8 cellular contexts compared by ENCODE assay signal in genomic region chr6:30719356-30719755, GRCh38. TPM values are rescaled to one million over a fixed set of nuclear protein-coding genes. Genes with fewer than 3 reads are reported as not detected.
DNase-seq lines count a peak whose midpoint lies in the region; ATAC-seq, FAIRE-seq and TF ChIP-seq lines count a peak whose summit lies in the region.

No MANE protein-coding gene starts in this region.

- H3K27me3 ChIP-seq in H1 (replicated peaks in 1 of 4; ENCODE audit: control insufficient read depth in 3 of 4, extremely low read depth in 1 of 4, insufficient read depth in 3 of 4, low read length in 3 of 4), result no peaks in the 10 kb centered on the region
- no peaks in the 10 kb centered on the region for H3K27me3 ChIP-seq in ovary

- no peak overlapping the region for H3K14ac ChIP-seq in H1 (ENCODE audit: insufficient read length)

- 8% methylated on average over 8 of the region's 8 CpGs; no CpG with 5 or more reads in 1 of the 2 experiments for WGBS in H1 (ENCODE audit: extremely low coverage in 1 of 2, insufficient coverage in 1 of 2, insufficient read length in 1 of 2, insufficient replicate concordance in 2 of 2, low coverage in 1 of 2, low lambda C conversion rate in 2 of 2, missing lambda C conversion rate in 1 of 2), 2 experiments
- whole genome bisulfite sequencing in ovary, 3 donors, result 17 to 18% (median 17%) methylated on average over 8 of the region's 8 CpGs

- no peak overlapping the region for H3K23ac ChIP-seq in H1 (ENCODE audit: insufficient read length)

- DNase-seq in DMS79 (lab: John Stamatoyannopoulos, UW) (peak; percentile 63), NCI-H69 (lab: John Stamatoyannopoulos, UW) (peak; percentile 63), H1 (ENCODE audit: low read depth in 1 of 2, low spot score in 2 of 2) (no peak), ovary (no peak), islet precursor cell (no peak), epidermal melanocyte (ENCODE audit: insufficient read length, low spot score) (no peak)

- no peak overlapping the region for H2BK20ac ChIP-seq in H1 (ENCODE audit: low read length)

- H3K27ac ChIP-seq in H1 (ENCODE audit: low read depth, low read length), result peak overlapping the region; percentile 81
- peak overlapping the region; percentile 66 to 73 for H3K27ac ChIP-seq in ovary

- no peak for TF ChIP-seq EP300 in H1 (IDR thresholded peaks at IDR 0.05; ENCODE audit: borderline replicate concordance in 1 of 2, low read depth in 2 of 2, low read length in 2 of 2)
- TF ChIP-seq EP300 in ovary (IDR thresholded peaks at IDR 0.05), result no peak

- peak overlapping the region; percentile 97 for H4K91ac ChIP-seq in H1 (replicated peaks; ENCODE audit: insufficient read length, low read length)

- H2AK5ac ChIP-seq in H1 (ENCODE audit: low read depth, low read length), result no peak overlapping the region

- H3K4me3 ChIP-seq in H1 (ENCODE audit: extremely low read depth in 1 of 4, insufficient read depth in 2 of 4, low read depth in 3 of 4, low read length in 4 of 4) (peak overlapping the region; percentile 96 to 100 (median 96)), ovary (peak overlapping the region; percentile 39)

- CTCF ChIA-PET in H1 (lab: Charles Lee; ENCODE audit: partially characterized antibody), result interaction anchor here (1.4 to 8.2 kb wide), 7 partner anchors 13 to 368 kb away, joined by 3 to 61 read pairs (median 6); no protein-coding TSS in a partner anchor

- no peak overlapping the region for H4K8ac ChIP-seq in H1 (ENCODE audit: extremely low read depth, insufficient read depth, low read length)

- H2BK5ac ChIP-seq in H1 (ENCODE audit: low read depth, low read length), result peak overlapping the region; percentile 69

- POLR2A ChIA-PET in H1 (lab: Charles Lee; ENCODE audit: partially characterized antibody), result interaction anchor here (0.6 to 35.9 kb wide), 14 partner anchors 8 to 368 kb away, joined by 3 to 732 read pairs (median 4); partner anchors contain the start of genes DDR1, DHX16, FLOT1 and IER3

- H2BK15ac ChIP-seq in H1 (ENCODE audit: low read length), result no peak overlapping the region

- peaks cover 13% of the 10 kb centered on the region for H3K23me2 ChIP-seq in H1 (ENCODE audit: low read depth, low read length)

- TF ChIP-seq POLR2A in H1 (IDR thresholded peaks at IDR 0.05; ENCODE audit: control extremely low read depth in 1 of 2, low read depth in 2 of 2, low read length in 2 of 2), result no peak; a peak in 1 of 3 replicates
- no peak for TF ChIP-seq POLR2A in ovary (IDR thresholded peaks at IDR 0.05)

- H3K9me3 ChIP-seq in H1 (ENCODE audit: insufficient read depth in 2 of 2, low read depth in 1 of 2, low read length in 1 of 2) (no peaks in the 10 kb centered on the region), ovary (no peaks in the 10 kb centered on the region)

- no peak overlapping the region for H2BK12ac ChIP-seq in H1 (ENCODE audit: low read depth, low read length)

- H3K79me2 ChIP-seq in H1 (ENCODE audit: control insufficient read depth in 1 of 2, insufficient read depth in 2 of 2, low read length in 2 of 2), result peaks cover 6 to 52% of the 10 kb centered on the region in 2 experiments

- TF ChIP-seq RAD21 in H1 (IDR thresholded peaks at IDR 0.05 in 1 of 2, conservative IDR thresholded peaks at IDR 0.05 in 1 of 2; ENCODE audit: low read depth in 2 of 2, low read length in 2 of 2), result no peak

- peaks cover 3% of the 10 kb centered on the region; the same call in 1 of the 2 replicates for H3K79me1 ChIP-seq in H1 (ENCODE audit: low read depth, low read length)

- no peak overlapping the region for H2AFZ ChIP-seq in H1 (ENCODE audit: low read length)

- intact Hi-C loops in ovary (cut with DNase I), result no loop called here

- peak overlapping the region; percentile 20 for H2BK120ac ChIP-seq in H1 (replicated peaks; ENCODE audit: low read depth, low read length)

- peaks cover 6 to 15% of the 10 kb centered on the region in 2 experiments for H4K20me1 ChIP-seq in H1 (replicated peaks in 1 of 2; ENCODE audit: control insufficient read depth in 1 of 2, insufficient read depth in 2 of 2, low read length in 2 of 2)

- H3K9ac ChIP-seq in H1 (replicated peaks in 1 of 4; ENCODE audit: extremely low read depth in 1 of 4, low read depth in 3 of 4, low read length in 3 of 4), result peak overlapping the region; percentile 90 to 97 (median 94)

- H3K36me3 ChIP-seq in H1 (ENCODE audit: control insufficient read depth in 2 of 4, insufficient read depth in 4 of 4, low read length in 3 of 4) (peaks cover 17 to 32% (median 24%) of the 10 kb centered on the region in 4 experiments), ovary (no peaks in the 10 kb centered on the region)

- peak overlapping the region; percentile 78 for H4K5ac ChIP-seq in H1 (ENCODE audit: insufficient read length, low read depth, low read length)

- TF ChIP-seq CTCF in H1 (IDR thresholded peaks at IDR 0.05; ENCODE audit: control extremely low read depth in 1 of 3, insufficient read depth in 1 of 3, low read depth in 1 of 3, low read length in 3 of 3) (no peak), ovary (IDR thresholded peaks at IDR 0.05) (no peak)

- H3K4me2 ChIP-seq in H1 (ENCODE audit: insufficient read depth in 1 of 2, low read depth in 2 of 2, low read length in 2 of 2), result peak overlapping the region; percentile 81 to 84

- FAIRE-seq in H1 (lab: Jason Lieb, UNC), result no peak

- H3K4me1 ChIP-seq in H1 (replicated peaks in 1 of 4; ENCODE audit: control insufficient read depth in 3 of 4, insufficient read depth in 4 of 4, low read length in 3 of 4) (peaks cover 0 to 4% (median 1%) of the 10 kb centered on the region in 4 experiments; a peak in 6 of 7 replicates), ovary (ENCODE audit: insufficient read depth) (peaks cover 2% of the 10 kb centered on the region)

- H3K18ac ChIP-seq in H1 (ENCODE audit: extremely low read depth, low read length), result peak overlapping the region; percentile 60; the same call in 1 of the 2 replicates

- no peak overlapping the region for H3K4ac ChIP-seq in H1 (replicated peaks; ENCODE audit: insufficient read length, low read depth, low read length)

- ATAC-seq in GM21737 (IDR thresholded peaks at IDR 0.05; ENCODE audit: unreplicated experiment), result no peak
- ATAC-seq in GM19455 (IDR thresholded peaks at IDR 0.05; ENCODE audit: unreplicated experiment), result no peak

- peak overlapping the region; percentile 66 for H3K56ac ChIP-seq in H1 (replicated peaks; ENCODE audit: insufficient read length, low read depth, low read length)

RNA-seq across cellular contexts. Expression of gene TUBB, which starts 0.8 kb away (rescaled TPM):
- total RNA-seq in H1 (2021; fragmentation: NEBNext Ultra II Directional; extraction: Animal tissue kit (Norgen Biotek cat#: 25700)), result 1,880 and 1,905 TPM in 2 replicates
- polyA plus RNA-seq in H1 (2011; rRNA removed) (2,449 and 3,022 TPM in 2 replicates), ovary (100 to 1,000 TPM; 370 to 772 TPM)
- 2,499 TPM for polyA plus RNA-seq in H1 (2011; cell fraction: cytosol; rRNA removed)
- 1,900 TPM for polyA plus RNA-seq in H1 (2011; cell fraction: nucleus; rRNA removed)
- polyA plus RNA-seq in H1 (2012, experiment 1 of 2), result 1,911 to 2,255 TPM (median 2,177 TPM) in 4 replicates
- 2,703 TPM for polyA plus RNA-seq in H1 (2012, experiment 2 of 2)
- 1,525 TPM for polyA plus RNA-seq in H1 (2013, experiment 1 of 2)
- polyA plus RNA-seq in H1 (2013, experiment 2 of 2), result 1,520 TPM
- polyA minus RNA-seq in H1 (2011; rRNA and poly(A)+ RNA removed), result 3,133 and 3,204 TPM in 2 replicates
- 961 TPM for polyA minus RNA-seq in H1 (2011; cell fraction: cytosol; rRNA and poly(A)+ RNA removed)
- 586 TPM for polyA minus RNA-seq in H1 (2011; cell fraction: nucleus; rRNA and poly(A)+ RNA removed)
- total RNA-seq in ovary, result 100 to 1,000 TPM; 242 to 697 (median 630) TPM

RNA-seq across cellular contexts. Expression of gene MDC1, which starts 2.3 kb away (rescaled TPM):
- total RNA-seq in H1 (2021; fragmentation: NEBNext Ultra II Directional; extraction: Animal tissue kit (Norgen Biotek cat#: 25700)), result 68.0 and 81.1 TPM in 2 replicates
- polyA plus RNA-seq in H1 (2011; rRNA removed), result 29.9 and 40.9 TPM in 2 replicates
- 19.5 TPM for polyA plus RNA-seq in H1 (2011; cell fraction: cytosol; rRNA removed)
- 95.4 TPM for polyA plus RNA-seq in H1 (2011; cell fraction: nucleus; rRNA removed)
- 49.3 to 109 TPM (median 73.8 TPM) in 4 replicates for polyA plus RNA-seq in H1 (2012, experiment 1 of 2)
- polyA plus RNA-seq in H1 (2012, experiment 2 of 2), result 21.4 TPM
- polyA plus RNA-seq in H1 (2013, experiment 1 of 2), result 40.3 TPM
- polyA plus RNA-seq in H1 (2013, experiment 2 of 2), result 37.3 TPM
- polyA minus RNA-seq in H1 (2011; rRNA and poly(A)+ RNA removed), result 37.3 and 50.7 TPM in 2 replicates
- 23.5 TPM for polyA minus RNA-seq in H1 (2011; cell fraction: cytosol; rRNA and poly(A)+ RNA removed)
- polyA minus RNA-seq in H1 (2011; cell fraction: nucleus; rRNA and poly(A)+ RNA removed), result 20.3 TPM
- total RNA-seq in ovary, result 10 to 100 TPM; 13.1 to 62.5 (median 43.9) TPM
- polyA plus RNA-seq in ovary, result 10 to 100 TPM; 20.1 to 39.0 TPM

RNA-seq across cellular contexts. Expression of gene FLOT1, which starts 23.1 kb away (rescaled TPM):
- total RNA-seq in H1 (2021; fragmentation: NEBNext Ultra II Directional; extraction: Animal tissue kit (Norgen Biotek cat#: 25700)), result 85.4 and 87.5 TPM in 2 replicates
- polyA plus RNA-seq in H1 (2011; rRNA removed) (88.1 and 103 TPM in 2 replicates), ovary (100 to 1,000 TPM; 124 to 180 TPM)
- polyA plus RNA-seq in H1 (2011; cell fraction: cytosol; rRNA removed), result 116 TPM
- polyA plus RNA-seq in H1 (2011; cell fraction: nucleus; rRNA removed), result 132 TPM
- 75.8 to 101 TPM (median 94.5 TPM) in 4 replicates for polyA plus RNA-seq in H1 (2012, experiment 1 of 2)
- polyA plus RNA-seq in H1 (2012, experiment 2 of 2), result 90.1 TPM
- 81.8 TPM for polyA plus RNA-seq in H1 (2013, experiment 1 of 2)
- polyA plus RNA-seq in H1 (2013, experiment 2 of 2), result 76.5 TPM
- polyA minus RNA-seq in H1 (2011; rRNA and poly(A)+ RNA removed), result 59.5 and 68.5 TPM in 2 replicates
- 44.5 TPM for polyA minus RNA-seq in H1 (2011; cell fraction: cytosol; rRNA and poly(A)+ RNA removed)
- polyA minus RNA-seq in H1 (2011; cell fraction: nucleus; rRNA and poly(A)+ RNA removed), result 48.3 TPM
- 100 to 1,000 TPM in 6 of 7 donors, 10 to 100 TPM in 1; 64.1 to 154 (median 116) TPM for total RNA-seq in ovary

RNA-seq across cellular contexts. Expression of gene IER3, which starts 25.0 kb away (rescaled TPM):
- 26.2 and 26.5 TPM in 2 replicates for total RNA-seq in H1 (2021; fragmentation: NEBNext Ultra II Directional; extraction: Animal tissue kit (Norgen Biotek cat#: 25700))
- 11.9 and 13.4 TPM in 2 replicates for polyA plus RNA-seq in H1 (2011; rRNA removed)
- polyA plus RNA-seq in H1 (2011; cell fraction: cytosol; rRNA removed), result 8.0 TPM
- polyA plus RNA-seq in H1 (2011; cell fraction: nucleus; rRNA removed), result 9.2 TPM
- polyA plus RNA-seq in H1 (2012, experiment 1 of 2), result 17.7 to 23.2 TPM (median 20.8 TPM) in 4 replicates
- polyA plus RNA-seq in H1 (2012, experiment 2 of 2), result 33.1 TPM
- polyA plus RNA-seq in H1 (2013, experiment 1 of 2), result 46.4 TPM
- 52.2 TPM for polyA plus RNA-seq in H1 (2013, experiment 2 of 2)
- polyA minus RNA-seq in H1 (2011; rRNA and poly(A)+ RNA removed), result 2.4 and 4.3 TPM in 2 replicates
- 11.4 TPM for polyA minus RNA-seq in H1 (2011; cell fraction: cytosol; rRNA and poly(A)+ RNA removed)
- polyA minus RNA-seq in H1 (2011; cell fraction: nucleus; rRNA and poly(A)+ RNA removed), result 10.7 TPM
- 100 to 1,000 TPM in 1 of 7 donors, 10 to 100 TPM in 5, 1 to 10 TPM in 1; 9.7 to 221 (median 20.6) TPM for total RNA-seq in ovary
- 10 to 100 TPM; 16.1 to 30.6 TPM for polyA plus RNA-seq in ovary

RNA-seq across cellular contexts. Expression of gene NRM, which starts 28.6 kb away (rescaled TPM):
- total RNA-seq in H1 (2021; fragmentation: NEBNext Ultra II Directional; extraction: Animal tissue kit (Norgen Biotek cat#: 25700)), result 27.3 and 28.0 TPM in 2 replicates
- polyA plus RNA-seq in H1 (2011; rRNA removed), result 50.4 and 55.4 TPM in 2 replicates
- 18.8 TPM for polyA plus RNA-seq in H1 (2011; cell fraction: cytosol; rRNA removed)
- 31.7 TPM for polyA plus RNA-seq in H1 (2011; cell fraction: nucleus; rRNA removed)
- polyA plus RNA-seq in H1 (2012, experiment 1 of 2), result 27.7 to 48.3 TPM (median 41.6 TPM) in 4 replicates
- polyA plus RNA-seq in H1 (2012, experiment 2 of 2), result 60.0 TPM
- 92.9 TPM for polyA plus RNA-seq in H1 (2013, experiment 1 of 2)
- polyA plus RNA-seq in H1 (2013, experiment 2 of 2), result 99.7 TPM
- 24.4 and 26.8 TPM in 2 replicates for polyA minus RNA-seq in H1 (2011; rRNA and poly(A)+ RNA removed)
- polyA minus RNA-seq in H1 (2011; cell fraction: cytosol; rRNA and poly(A)+ RNA removed), result 21.6 TPM
- polyA minus RNA-seq in H1 (2011; cell fraction: nucleus; rRNA and poly(A)+ RNA removed), result 15.4 TPM
- 10 to 100 TPM in 5 of 7 donors, 1 to 10 TPM in 2; 3.4 to 23.2 (median 15.3) TPM for total RNA-seq in ovary
- polyA plus RNA-seq in ovary, result 10 to 100 TPM; 15.3 to 15.4 TPM

Comparison
In these comparisons a context has a peak if more than half of its experiments do, and no peak if none do; other contexts are left out.
1. DNase-seq: peak in DMS79 (single experiment) and NCI-H69 (single experiment); none in H1 (0 of 2), ovary (0 of 5), islet precursor cell (single experiment) and epidermal melanocyte (single experiment).